7 cellular contexts compared by ENCODE assay signal in genomic region chr9:99118782-99119466, GRCh38. TPM values are rescaled to one million over a fixed set of nuclear protein-coding genes. Genes with fewer than 3 reads are reported as not detected.
DNase-seq lines count a peak whose midpoint lies in the region; ATAC-seq and TF ChIP-seq lines count a peak whose summit lies in the region.

No MANE protein-coding gene starts in this region.

- intact Hi-C loops in vagina (cut with DNase I), result no loop called here

- no peaks in the 10 kb centered on the region for H3K36me3 ChIP-seq in vagina

- H3K9me3 Mint-ChIP-seq in T-helper 2 cell treated with Interferon-gamma antibody and Interleukin-4, amounts not matched to agents 5 μg/mL and 100 μg/mL, for 36 hours, result no peaks in the 10 kb centered on the region
- H3K9me3 Mint-ChIP-seq in glutamatergic neuron (ENCODE audit: unreplicated experiment), result peaks cover 6% of the 10 kb centered on the region

- DNase-seq in T-helper 2 cell treated with Interferon-gamma antibody and Interleukin-4, amounts not matched to agents 5 μg/mL and 100 μg/mL, for 36 hours (ENCODE audit: low spot score), result peak; percentile 46
- no peak for DNase-seq in glutamatergic neuron
- DNase-seq in vagina (ENCODE audit: extremely low spot score in 2 of 2), result no peak
- DNase-seq in GM03348 (ENCODE audit: low spot score), result no peak
- DNase-seq in DMS 273 (lab: John Stamatoyannopoulos, UW; ENCODE audit: unreplicated experiment), result no peak

- H3K4me1 ChIP-seq in vagina, result peaks cover 68% of the 10 kb centered on the region

- TF ChIP-seq CTCF in glutamatergic neuron (IDR thresholded peaks at IDR 0.05; ENCODE audit: partially characterized antibody, unreplicated experiment) (no peak), vagina (IDR thresholded peaks at IDR 0.05) (no peak)

- peaks cover 64% of the 10 kb centered on the region for H3K4me1 Mint-ChIP-seq in T-helper 2 cell treated with Interferon-gamma antibody and Interleukin-4, amounts not matched to agents 5 μg/mL and 100 μg/mL, for 36 hours (ENCODE audit: low read depth)
- peaks cover 75% of the 10 kb centered on the region for H3K4me1 Mint-ChIP-seq in glutamatergic neuron (ENCODE audit: low read depth, unreplicated experiment)

- peak overlapping the region; percentile 83 for H3K4me3 Mint-ChIP-seq in T-helper 2 cell treated with Interferon-gamma antibody and Interleukin-4, amounts not matched to agents 5 μg/mL and 100 μg/mL, for 36 hours
- H3K4me3 Mint-ChIP-seq in glutamatergic neuron (ENCODE audit: unreplicated experiment), result peak overlapping the region; percentile 9

- H3K9me3 ChIP-seq in vagina, result no peaks in the 10 kb centered on the region

- no peak for TF ChIP-seq POLR2A in vagina (IDR thresholded peaks at IDR 0.05)

- no peaks in the 10 kb centered on the region for H3K27me3 ChIP-seq in vagina

- no peak overlapping the region for H3K27ac ChIP-seq in vagina

- peaks cover 32% of the 10 kb centered on the region for H3K36me3 Mint-ChIP-seq in T-helper 2 cell treated with Interferon-gamma antibody and Interleukin-4, amounts not matched to agents 5 μg/mL and 100 μg/mL, for 36 hours (ENCODE audit: low read depth)
- no peaks in the 10 kb centered on the region for H3K36me3 Mint-ChIP-seq in glutamatergic neuron (ENCODE audit: unreplicated experiment)

- no peaks in the 10 kb centered on the region for H3K27me3 Mint-ChIP-seq in T-helper 2 cell treated with Interferon-gamma antibody and Interleukin-4, amounts not matched to agents 5 μg/mL and 100 μg/mL, for 36 hours (ENCODE audit: low read depth)
- no peaks in the 10 kb centered on the region for H3K27me3 Mint-ChIP-seq in glutamatergic neuron (ENCODE audit: unreplicated experiment)

- no peak overlapping the region for H3K4me3 ChIP-seq in vagina

- H3K27ac Mint-ChIP-seq in T-helper 2 cell treated with Interferon-gamma antibody and Interleukin-4, amounts not matched to agents 5 μg/mL and 100 μg/mL, for 36 hours, result peak overlapping the region; percentile 90
- peak overlapping the region; percentile 60 for H3K27ac Mint-ChIP-seq in glutamatergic neuron (ENCODE audit: unreplicated experiment)

- peak; percentile 84 for ATAC-seq in GM19324 (IDR thresholded peaks at IDR 0.05; ENCODE audit: low FRiP score, unreplicated experiment)
- ATAC-seq in HG03060 (IDR thresholded peaks at IDR 0.05; ENCODE audit: low read depth, unreplicated experiment), result peak; percentile 81

RNA-seq across cellular contexts. Expression of gene TGFBR1, which starts 14.0 kb away (rescaled TPM):
- total RNA-seq in glutamatergic neuron (ENCODE audit: unreplicated experiment), result 207 TPM
- 23.8 TPM for total RNA-seq in vagina
